9 cellular contexts compared by ENCODE assay signal in the genomic region with DNA sequence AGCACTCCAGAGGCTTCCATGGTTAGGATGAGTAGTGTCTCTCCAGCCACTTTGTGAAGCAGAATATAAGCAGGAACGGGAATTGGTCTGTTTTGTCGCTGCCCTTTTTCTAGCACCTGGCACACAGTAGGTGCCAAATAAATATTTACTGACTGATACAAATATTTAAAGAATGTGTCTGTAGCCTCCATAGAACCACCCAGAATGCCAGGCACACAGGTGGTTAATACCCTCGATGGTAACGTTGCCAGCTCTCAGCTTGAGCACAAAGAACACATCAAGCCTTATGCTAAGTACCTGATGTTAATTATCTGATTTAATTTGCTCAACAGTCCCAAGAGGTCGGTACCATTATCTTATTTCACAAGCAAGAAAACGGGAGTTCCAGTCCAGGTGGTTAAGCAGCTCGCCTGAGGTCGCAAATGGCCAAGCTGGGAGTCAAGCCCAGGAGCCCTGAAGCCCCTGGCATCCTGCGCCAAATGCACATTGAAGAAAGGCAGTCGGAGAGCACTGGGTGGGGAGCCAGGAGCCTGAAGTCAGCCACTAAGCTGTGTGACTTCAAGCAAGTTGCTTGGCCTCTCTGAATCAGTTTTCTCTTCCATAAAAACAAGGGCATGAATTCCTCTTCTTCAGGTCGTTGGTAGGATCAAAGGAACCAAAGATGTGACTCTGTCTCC. TPM values are rescaled to one million over a fixed set of nuclear protein-coding genes. Genes with fewer than 3 reads are reported as not detected.
A peak's percentile ranks its signal among the peaks of the same experiment; 100 is the strongest.
DNase-seq lines count a peak whose midpoint lies in the region; ATAC-seq and TF ChIP-seq lines count a peak whose summit lies in the region.
"Had no signal": no experiment of that assay in that cellular context is flagged by ENCODE, and none has a peak within 500 bp of the region (broad histone marks: within the 10 kb centered on the region; RNA-seq: fewer than 3 reads in every experiment).

No MANE protein-coding gene starts in this region.

- ATAC-seq in naive thymus-derived CD8-positive, alpha-beta T cell = no peak
- ATAC-seq in GM19395 (IDR thresholded peaks at IDR 0.05; ENCODE audit: unreplicated experiment) = no peak

- H3K4me1 Mint-ChIP-seq in activated T-cell treated with anti-CD3 and anti-CD28 coated beads, Interleukin-2, amount 50 U/mL, for 24 hours (ENCODE audit: low read depth) = peaks cover 16% of the 10 kb centered on the region
- peaks cover 8 to 34% (median 24%) of the 10 kb centered on the region in 4 donors for H3K4me1 Mint-ChIP-seq in naive thymus-derived CD8-positive, alpha-beta T cell
- peaks cover 33% of the 10 kb centered on the region for H3K4me1 Mint-ChIP-seq in type B pancreatic cell (ENCODE audit: unreplicated experiment)

- no peak overlapping the region for H3K4me3 Mint-ChIP-seq in activated T-cell treated with anti-CD3 and anti-CD28 coated beads, Interleukin-2, amount 50 U/mL, for 24 hours
- peak overlapping the region in 2 of 10 donors; percentile 13 to 56 for H3K4me3 Mint-ChIP-seq in naive thymus-derived CD8-positive, alpha-beta T cell
- no peak overlapping the region for H3K4me3 Mint-ChIP-seq in type B pancreatic cell
- H3K4me3 Mint-ChIP-seq: activated naive CD4-positive, alpha-beta T cell treated with anti-CD3 and anti-CD28 coated beads for 36 hours had no signal

- H3K9me3 Mint-ChIP-seq in activated T-cell treated with anti-CD3 and anti-CD28 coated beads, Interleukin-2, amount 50 U/mL, for 24 hours = no peaks in the 10 kb centered on the region
- no peaks in the 10 kb centered on the region for H3K9me3 Mint-ChIP-seq in naive thymus-derived CD8-positive, alpha-beta T cell
- no peaks in the 10 kb centered on the region for H3K9me3 Mint-ChIP-seq in type B pancreatic cell
- H3K9me3 Mint-ChIP-seq: activated naive CD4-positive, alpha-beta T cell treated with anti-CD3 and anti-CD28 coated beads for 36 hours had no signal

- no peak for TF ChIP-seq CTCF in type B pancreatic cell (conservative IDR thresholded peaks at IDR 0.05)

- peak overlapping the region; percentile 44 for H3K27ac Mint-ChIP-seq in activated T-cell treated with anti-CD3 and anti-CD28 coated beads, Interleukin-2, amount 50 U/mL, for 24 hours
- H3K27ac Mint-ChIP-seq in naive thymus-derived CD8-positive, alpha-beta T cell = peak overlapping the region in 6 of 10 donors; percentile 23 to 91 (median 42)
- peak overlapping the region; percentile 40 for H3K27ac Mint-ChIP-seq in type B pancreatic cell
- H3K27ac Mint-ChIP-seq: activated naive CD4-positive, alpha-beta T cell treated with anti-CD3 and anti-CD28 coated beads for 36 hours had no signal

- H3K36me3 Mint-ChIP-seq in activated T-cell treated with anti-CD3 and anti-CD28 coated beads, Interleukin-2, amount 50 U/mL, for 24 hours (ENCODE audit: low read depth) = no peaks in the 10 kb centered on the region
- H3K36me3 Mint-ChIP-seq in naive thymus-derived CD8-positive, alpha-beta T cell = peaks cover 0 to 2% (median 0%) of the 10 kb centered on the region in 3 donors
- no peaks in the 10 kb centered on the region for H3K36me3 Mint-ChIP-seq in type B pancreatic cell

- no peaks in the 10 kb centered on the region for H3K27me3 Mint-ChIP-seq in activated T-cell treated with anti-CD3 and anti-CD28 coated beads, Interleukin-2, amount 50 U/mL, for 24 hours
- H3K27me3 Mint-ChIP-seq in naive thymus-derived CD8-positive, alpha-beta T cell = no peaks in the 10 kb centered on the region
- H3K27me3 Mint-ChIP-seq in type B pancreatic cell = no peaks in the 10 kb centered on the region

- POLR2A ChIA-PET in naive thymus-derived CD8-positive, alpha-beta T cell (lab: Charles Lee) = interaction anchor here (1.4 to 1.5 kb wide), 2 partner anchors 9 to 46 kb away, joined by 3 read pairs; no protein-coding TSS in a partner anchor

- no peak for DNase-seq in activated T-cell treated with anti-CD3 and anti-CD28 coated beads, Interleukin-2, amount 50 U/mL, for 24 hours
- DNase-seq in activated T-cell treated with anti-CD3 and anti-CD28 coated beads for 4 hours (no peak), dermis blood vessel endothelial cell (peak; percentile 47), type B pancreatic cell (ENCODE audit: extremely low spot score, unreplicated experiment) (no peak), NCI-H1092 (lab: John Stamatoyannopoulos, UW) (no peak), Kasumi-1 (lab: John Stamatoyannopoulos, UW) (no peak)
- no peak for DNase-seq in naive thymus-derived CD8-positive, alpha-beta T cell

RNA-seq across cellular contexts. Expression of a gene that starts 26.4 kb away (rescaled TPM):
- total RNA-seq in dermis blood vessel endothelial cell = 1,406 and 1,997 TPM in 2 replicates
- 1 to 10 TPM; 6.4 to 7.2 TPM for total RNA-seq in naive thymus-derived CD8-positive, alpha-beta T cell
- under 1 TPM in 2 of 3 donors, not detected in 1; 0.46 to 0.76 TPM for polyA plus RNA-seq in naive thymus-derived CD8-positive, alpha-beta T cell
- total RNA-seq in type B pancreatic cell (ENCODE audit: low replicate concordance) = 124 and 130 TPM in 2 replicates

Comparison
In these comparisons a context has a peak if more than half of its experiments do, and no peak if none do; other contexts are left out.
1. RNA of a gene that starts 26.4 kb away (total RNA-seq): 1,406 to 1,997 TPM in dermis blood vessel endothelial cell and 124 to 130 TPM in type B pancreatic cell; 6.4 to 7.2 TPM in naive thymus-derived CD8-positive, alpha-beta T cell; every median in the first group is over 10 times any median in the second.
2. Peak in every context shown above with its lines, with median percentiles within 50 percentile points of each other: H3K27ac Mint-ChIP-seq.